ENCODE assay signal across 8 cellular contexts in the genomic region with DNA sequence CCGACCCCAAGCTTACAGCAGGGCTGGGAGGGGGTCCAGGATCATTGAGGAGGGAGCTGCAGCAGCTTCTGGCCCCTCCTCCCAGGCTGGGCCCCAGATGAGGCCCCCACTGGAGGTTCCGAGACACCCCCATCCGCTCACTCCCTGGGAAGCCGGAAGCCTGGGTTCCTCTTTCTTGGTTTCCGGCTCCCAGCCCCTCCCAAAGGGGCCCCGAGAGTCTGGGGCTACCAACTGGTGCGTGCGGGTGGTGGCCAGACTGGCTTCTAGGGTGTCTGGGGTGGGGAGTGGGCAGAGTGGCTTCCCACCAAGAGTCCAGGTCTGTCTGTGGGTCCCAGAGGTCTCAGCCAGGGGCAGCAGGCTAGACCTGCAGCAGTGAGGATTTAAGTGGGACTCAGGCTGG. TPM values are rescaled to one million over a fixed set of nuclear protein-coding genes. Genes with fewer than 3 reads are reported as not detected.
DNase-seq lines count a peak whose midpoint lies in the region; ATAC-seq, FAIRE-seq and TF ChIP-seq lines count a peak whose summit lies in the region.

No MANE protein-coding gene starts in this region.

- no peaks in the 10 kb centered on the region for H3K36me3 ChIP-seq in SU-DHL-6 (ENCODE audit: low read length)
- H3K36me3 ChIP-seq in H1 (ENCODE audit: control insufficient read depth in 2 of 4, insufficient read depth in 4 of 4, low read length in 3 of 4) = peaks cover 0 to 6% (median 3%) of the 10 kb centered on the region in 4 experiments; a peak in 3 of 8 replicates

- peaks cover 35% of the 10 kb centered on the region for H3F3A ChIP-seq in SU-DHL-6 (ENCODE audit: insufficient read depth)

- H3K4me3 ChIP-seq in SU-DHL-6 (ENCODE audit: insufficient read depth, low read length, poor library complexity, severe bottlenecking) (peak overlapping the region; percentile 68), H1 (ENCODE audit: extremely low read depth in 1 of 4, insufficient read depth in 2 of 4, low read depth in 3 of 4, low read length in 4 of 4) (no peak overlapping the region)

- H3K9ac ChIP-seq in SU-DHL-6 (ENCODE audit: low read length) (peak overlapping the region; percentile 91), H1 (replicated peaks in 1 of 4; ENCODE audit: extremely low read depth in 1 of 4, low read depth in 3 of 4, low read length in 3 of 4) (no peak overlapping the region)

- no peak overlapping the region for H3K18ac ChIP-seq in H1 (ENCODE audit: extremely low read depth, low read length)

- H3K79me2 ChIP-seq in SU-DHL-6 (ENCODE audit: insufficient read depth, low read length) (no peaks in the 10 kb centered on the region), H1 (ENCODE audit: control insufficient read depth in 1 of 2, insufficient read depth in 2 of 2, low read length in 2 of 2) (no peaks in the 10 kb centered on the region)

- no peak overlapping the region for H2BK5ac ChIP-seq in H1 (ENCODE audit: low read depth, low read length)

- H3K9me3 ChIP-seq in SU-DHL-6 (ENCODE audit: insufficient read depth, low read length) (no peaks in the 10 kb centered on the region), H1 (ENCODE audit: insufficient read depth in 2 of 2, low read depth in 1 of 2, low read length in 1 of 2) (no peaks in the 10 kb centered on the region)

- no peaks in the 10 kb centered on the region for H3K36me3 Mint-ChIP-seq in WTC11

- H3K27me3 Mint-ChIP-seq in stimulated activated naive CD8-positive, alpha-beta T cell treated with anti-CD3 and anti-CD28 coated beads, Interleukin-15, amount 100 ng/mL, for 72 hours = peaks cover 15% of the 10 kb centered on the region
- H3K27me3 Mint-ChIP-seq in WTC11 (ENCODE audit: low read depth) = peaks cover 19% of the 10 kb centered on the region

- H4K8ac ChIP-seq in H1 (ENCODE audit: extremely low read depth, insufficient read depth, low read length) = peak overlapping the region; percentile 25

- WGBS in H1 (ENCODE audit: extremely low coverage in 1 of 2, insufficient coverage in 1 of 2, insufficient read length in 1 of 2, insufficient replicate concordance in 2 of 2, low coverage in 1 of 2, low lambda C conversion rate in 2 of 2, missing lambda C conversion rate in 1 of 2), 2 experiments = 95% methylated on average over 8 of the region's 8 CpGs; no CpG with 5 or more reads in 1 of the 2 experiments

- no peak for TF ChIP-seq EP300 in H1 (IDR thresholded peaks at IDR 0.05; ENCODE audit: borderline replicate concordance in 1 of 2, low read depth in 2 of 2, low read length in 2 of 2)

- POLR2A ChIA-PET in H1 (lab: Charles Lee; ENCODE audit: partially characterized antibody) = interaction anchor here (0.6 to 4.6 kb wide), 3 partner anchors 9 to 103 kb away, joined by 3 to 27 read pairs (median 4); no protein-coding TSS in a partner anchor
- POLR2A ChIA-PET in WTC11 (lab: Charles Lee) = no interaction called here

- no peak for TF ChIP-seq RAD21 in H1 (IDR thresholded peaks at IDR 0.05 in 1 of 2, conservative IDR thresholded peaks at IDR 0.05 in 1 of 2; ENCODE audit: low read depth in 2 of 2, low read length in 2 of 2)

- no peaks in the 10 kb centered on the region for H3K27me3 ChIP-seq in SU-DHL-6 (ENCODE audit: low read length)
- peaks cover 1 to 16% (median 11%) of the 10 kb centered on the region in 4 experiments; a peak in 6 of 7 replicates for H3K27me3 ChIP-seq in H1 (replicated peaks in 1 of 4; ENCODE audit: control insufficient read depth in 3 of 4, extremely low read depth in 1 of 4, insufficient read depth in 3 of 4, low read length in 3 of 4)

- H3K56ac ChIP-seq in H1 (replicated peaks; ENCODE audit: insufficient read length, low read depth, low read length) = no peak overlapping the region

- no peak overlapping the region for H2BK12ac ChIP-seq in H1 (ENCODE audit: low read depth, low read length)

- no peak overlapping the region for H2AFZ ChIP-seq in SU-DHL-6 (ENCODE audit: low read depth, low read length, severe bottlenecking)
- H2AFZ ChIP-seq in H1 (ENCODE audit: low read length) = no peak overlapping the region

- H3K4me2 ChIP-seq in SU-DHL-6 (ENCODE audit: low read depth, low read length, poor library complexity, severe bottlenecking) (peak overlapping the region; percentile 87), H1 (ENCODE audit: insufficient read depth in 1 of 2, low read depth in 2 of 2, low read length in 2 of 2) (no peak overlapping the region)

- CTCF ChIA-PET in H1 (lab: Charles Lee; ENCODE audit: partially characterized antibody) (interaction anchor here (12.9 to 13.0 kb wide), 2 partner anchors 21 to 41 kb away, joined by 139 to 144 read pairs; partner anchors contain the start of genes SOX18 and TCEA2), WTC11 (lab: Charles Lee) (interaction anchor here (1.0 kb wide), 1 partner anchor 20 kb away, joined by 4 read pairs; no protein-coding TSS in a partner anchor)

- TF ChIP-seq POLR2A in H1 (IDR thresholded peaks at IDR 0.05; ENCODE audit: control extremely low read depth in 1 of 2, low read depth in 2 of 2, low read length in 2 of 2) = no peak
- no peak for TF ChIP-seq POLR2A in erythroblast (IDR thresholded peaks at IDR 0.05; ENCODE audit: low read length)

- H2AK5ac ChIP-seq in H1 (ENCODE audit: low read depth, low read length) = no peak overlapping the region

- H2BK15ac ChIP-seq in H1 (ENCODE audit: low read length) = no peak overlapping the region

- no peak overlapping the region for H2BK20ac ChIP-seq in H1 (ENCODE audit: low read length)

- no peaks in the 10 kb centered on the region for H3K9me3 Mint-ChIP-seq in stimulated activated naive CD8-positive, alpha-beta T cell treated with anti-CD3 and anti-CD28 coated beads, Interleukin-15, amount 100 ng/mL, for 72 hours
- no peaks in the 10 kb centered on the region for H3K9me3 Mint-ChIP-seq in WTC11

- peaks cover 11% of the 10 kb centered on the region; the same call in 1 of the 2 replicates for H3K23me2 ChIP-seq in H1 (ENCODE audit: low read depth, low read length)

- H3K27ac ChIP-seq in SU-DHL-6 (ENCODE audit: low read depth, low read length) (peak overlapping the region; percentile 95), H1 (ENCODE audit: low read depth, low read length) (no peak overlapping the region)

- peak overlapping the region; percentile 96 to 98 for H3K4me3 Mint-ChIP-seq in stimulated activated naive CD8-positive, alpha-beta T cell treated with anti-CD3 and anti-CD28 coated beads, Interleukin-15, amount 100 ng/mL, for 72 hours
- no peak overlapping the region for H3K4me3 Mint-ChIP-seq in WTC11

- H4K91ac ChIP-seq in H1 (replicated peaks; ENCODE audit: insufficient read length, low read length) = no peak overlapping the region

- H2BK120ac ChIP-seq in H1 (replicated peaks; ENCODE audit: low read depth, low read length) = no peak overlapping the region

- no peak overlapping the region for H3K4ac ChIP-seq in H1 (replicated peaks; ENCODE audit: insufficient read length, low read depth, low read length)

- no peak for FAIRE-seq in H1 (lab: Jason Lieb, UNC)

- H4K20me1 ChIP-seq in SU-DHL-6 (ENCODE audit: low read depth, low read length) (no peaks in the 10 kb centered on the region), H1 (replicated peaks in 1 of 2; ENCODE audit: control insufficient read depth in 1 of 2, insufficient read depth in 2 of 2, low read length in 2 of 2) (peaks cover 0 to 4% of the 10 kb centered on the region in 2 experiments)

- no peak for TF ChIP-seq CTCF in SU-DHL-6 (IDR thresholded peaks at IDR 0.05; ENCODE audit: insufficient read depth, low read length, poor library complexity, severe bottlenecking)
- TF ChIP-seq CTCF in H1 (IDR thresholded peaks at IDR 0.05; ENCODE audit: control extremely low read depth in 1 of 3, insufficient read depth in 1 of 3, low read depth in 1 of 3, low read length in 3 of 3) = no peak
- no peak for TF ChIP-seq CTCF in WTC11 (IDR thresholded peaks at IDR 0.05)

- H4K5ac ChIP-seq in H1 (ENCODE audit: insufficient read length, low read depth, low read length) = no peak overlapping the region

- H3K4me1 Mint-ChIP-seq in stimulated activated naive CD8-positive, alpha-beta T cell treated with anti-CD3 and anti-CD28 coated beads, Interleukin-15, amount 100 ng/mL, for 72 hours = peaks cover 73% of the 10 kb centered on the region
- H3K4me1 Mint-ChIP-seq in WTC11 = peaks cover 17% of the 10 kb centered on the region

- peaks cover 0 to 19% (median 10%) of the 10 kb centered on the region in 4 experiments; a peak in 5 of 7 replicates for H3K4me1 ChIP-seq in H1 (replicated peaks in 1 of 4; ENCODE audit: control insufficient read depth in 3 of 4, insufficient read depth in 4 of 4, low read length in 3 of 4)

- no peak overlapping the region for H3K23ac ChIP-seq in H1 (ENCODE audit: insufficient read length)

- ATAC-seq in stimulated activated naive CD8-positive, alpha-beta T cell treated with anti-CD3 and anti-CD28 coated beads, Interleukin-15, amount 100 ng/mL, for 72 hours = peak; percentile 46
- ATAC-seq in WTC11 (no peak), HG03378 (IDR thresholded peaks at IDR 0.05; ENCODE audit: unreplicated experiment) (no peak)

- H3K79me1 ChIP-seq in H1 (ENCODE audit: low read depth, low read length) = no peaks in the 10 kb centered on the region

- peak overlapping the region in 1 of 2 donors; percentile 92 for H3K27ac Mint-ChIP-seq in stimulated activated naive CD8-positive, alpha-beta T cell treated with anti-CD3 and anti-CD28 coated beads, Interleukin-15, amount 100 ng/mL, for 72 hours
- H3K27ac Mint-ChIP-seq in WTC11 = no peak overlapping the region

- H3K14ac ChIP-seq in H1 (ENCODE audit: insufficient read length) = no peak overlapping the region

- peak; percentile 52 for DNase-seq in activated CD4-positive, alpha-beta T cell treated with anti-CD3 and anti-CD28 coated beads for 48 hours
- DNase-seq in activated CD4-positive, alpha-beta T cell treated with anti-CD3 and anti-CD28 coated beads for 1 hour = no peak
- DNase-seq in H1 (ENCODE audit: low read depth in 1 of 2, low spot score in 2 of 2) (no peak), WTC11 (ENCODE audit: low spot score) (no peak), erythroblast (lab: John Stamatoyannopoulos, UW) (no peak)
- peak in 1 of 2 donors; percentile 59 for DNase-seq in stimulated activated naive CD8-positive, alpha-beta T cell treated with anti-CD3 and anti-CD28 coated beads, Interleukin-15, amount 100 ng/mL, for 72 hours

- H3K9me2 ChIP-seq in SU-DHL-6 (replicated peaks; ENCODE audit: insufficient read depth, low read length) = no peaks in the 10 kb centered on the region

RNA-seq across cellular contexts. Expression of gene RGS19, which starts 2.2 kb away (rescaled TPM):
- 12.7 and 13.1 TPM in 2 replicates for total RNA-seq in H1 (2021; fragmentation: NEBNext Ultra II Directional; extraction: Animal tissue kit (Norgen Biotek cat#: 25700))
- 16.8 and 21.9 TPM in 2 replicates for polyA plus RNA-seq in H1 (2011; rRNA removed)
- polyA plus RNA-seq in H1 (2011; cell fraction: cytosol; rRNA removed) = 14.6 TPM
- 18.9 TPM for polyA plus RNA-seq in H1 (2011; cell fraction: nucleus; rRNA removed)
- polyA plus RNA-seq in H1 (2012, experiment 1 of 2) = 9.5 to 12.1 TPM (median 10.6 TPM) in 4 replicates
- 8.8 TPM for polyA plus RNA-seq in H1 (2012, experiment 2 of 2)
- 9.0 TPM for polyA plus RNA-seq in H1 (2013, experiment 1 of 2)
- polyA plus RNA-seq in H1 (2013, experiment 2 of 2) = 8.9 TPM
- 4.3 and 4.8 TPM in 2 replicates for polyA minus RNA-seq in H1 (2011; rRNA and poly(A)+ RNA removed)
- polyA minus RNA-seq in H1 (2011; cell fraction: cytosol; rRNA and poly(A)+ RNA removed) = 8.7 TPM
- polyA minus RNA-seq in H1 (2011; cell fraction: nucleus; rRNA and poly(A)+ RNA removed) = 6.3 TPM
- 13.8 to 15.9 TPM (median 15.1 TPM) in 3 replicates for total RNA-seq in WTC11 (2021)

RNA-seq across cellular contexts. Expression of gene OPRL1, which starts 2.8 kb away (rescaled TPM):
- total RNA-seq in H1 (2021; fragmentation: NEBNext Ultra II Directional; extraction: Animal tissue kit (Norgen Biotek cat#: 25700)) = 0.52 and 0.63 TPM in 2 replicates
- 0.98 and 2.0 TPM in 2 replicates for polyA plus RNA-seq in H1 (2011; rRNA removed)
- 1.3 TPM for polyA plus RNA-seq in H1 (2011; cell fraction: cytosol; rRNA removed)
- 2.1 TPM for polyA plus RNA-seq in H1 (2011; cell fraction: nucleus; rRNA removed)
- polyA plus RNA-seq in H1 (2012, experiment 1 of 2) = 0.52 to 1.4 TPM (median 1.1 TPM) in 4 replicates
- polyA plus RNA-seq in H1 (2012, experiment 2 of 2) = 0.81 TPM
- 0.39 TPM for polyA plus RNA-seq in H1 (2013, experiment 1 of 2)
- 0.46 TPM for polyA plus RNA-seq in H1 (2013, experiment 2 of 2)
- polyA minus RNA-seq in H1 (2011; rRNA and poly(A)+ RNA removed) = 1.2 and 1.4 TPM in 2 replicates
- polyA minus RNA-seq in H1 (2011; cell fraction: cytosol; rRNA and poly(A)+ RNA removed) = 1.4 TPM
- polyA minus RNA-seq in H1 (2011; cell fraction: nucleus; rRNA and poly(A)+ RNA removed) = 0.50 TPM
- 1.7 to 2.2 TPM (median 2.0 TPM) in 3 replicates for total RNA-seq in WTC11 (2021)

RNA-seq across cellular contexts. Expression of gene LKAAEAR1, which starts 7.1 kb away (rescaled TPM):
- 0.41 and 0.52 TPM in 2 replicates for total RNA-seq in H1 (2021; fragmentation: NEBNext Ultra II Directional; extraction: Animal tissue kit (Norgen Biotek cat#: 25700))
- 0.53 and 0.91 TPM in 2 replicates for polyA plus RNA-seq in H1 (2011; rRNA removed)
- polyA plus RNA-seq in H1 (2011; cell fraction: cytosol; rRNA removed) = 0.65 TPM
- polyA plus RNA-seq in H1 (2011; cell fraction: nucleus; rRNA removed) = 0.34 TPM
- polyA plus RNA-seq in H1 (2012, experiment 1 of 2) = 0.24 TPM in 1 of 4 replicates, not detected in the others
- polyA plus RNA-seq in H1 (2012, experiment 2 of 2) = not detected
- 0.20 TPM for polyA plus RNA-seq in H1 (2013, experiment 1 of 2)
- polyA plus RNA-seq in H1 (2013, experiment 2 of 2) = 0.28 TPM
- polyA minus RNA-seq in H1 (2011; rRNA and poly(A)+ RNA removed) = not detected in 2 replicates
- not detected for polyA minus RNA-seq in H1 (2011; cell fraction: cytosol; rRNA and poly(A)+ RNA removed)
- not detected for polyA minus RNA-seq in H1 (2011; cell fraction: nucleus; rRNA and poly(A)+ RNA removed)
- 0.53 to 1.7 TPM (median 0.73 TPM) in 3 replicates for total RNA-seq in WTC11 (2021)

RNA-seq across cellular contexts. Expression of gene TCEA2, which starts 14.1 kb away (rescaled TPM):
- total RNA-seq in H1 (2021; fragmentation: NEBNext Ultra II Directional; extraction: Animal tissue kit (Norgen Biotek cat#: 25700)) = 41.4 and 46.3 TPM in 2 replicates
- 42.3 and 66.0 TPM in 2 replicates for polyA plus RNA-seq in H1 (2011; rRNA removed)
- polyA plus RNA-seq in H1 (2011; cell fraction: cytosol; rRNA removed) = 52.5 TPM
- polyA plus RNA-seq in H1 (2011; cell fraction: nucleus; rRNA removed) = 118 TPM
- 34.2 to 60.1 TPM (median 48.8 TPM) in 4 replicates for polyA plus RNA-seq in H1 (2012, experiment 1 of 2)
- 35.4 TPM for polyA plus RNA-seq in H1 (2012, experiment 2 of 2)
- 55.3 TPM for polyA plus RNA-seq in H1 (2013, experiment 1 of 2)
- 51.7 TPM for polyA plus RNA-seq in H1 (2013, experiment 2 of 2)
- polyA minus RNA-seq in H1 (2011; rRNA and poly(A)+ RNA removed) = 9.5 and 12.8 TPM in 2 replicates
- 14.2 TPM for polyA minus RNA-seq in H1 (2011; cell fraction: cytosol; rRNA and poly(A)+ RNA removed)
- polyA minus RNA-seq in H1 (2011; cell fraction: nucleus; rRNA and poly(A)+ RNA removed) = 35.6 TPM
- 55.8 to 63.6 TPM (median 63.5 TPM) in 3 replicates for total RNA-seq in WTC11 (2021)

RNA-seq across cellular contexts. Expression of gene SOX18, which starts 27.7 kb away (rescaled TPM):
- total RNA-seq in H1 (2021; fragmentation: NEBNext Ultra II Directional; extraction: Animal tissue kit (Norgen Biotek cat#: 25700)) = 0.23 TPM in 1 of 2 replicates, not detected in the other
- 0.08 and 0.09 TPM in 2 replicates for polyA plus RNA-seq in H1 (2011; rRNA removed)
- not detected for polyA plus RNA-seq in H1 (2011; cell fraction: cytosol; rRNA removed)
- polyA plus RNA-seq in H1 (2011; cell fraction: nucleus; rRNA removed) = 0.13 TPM
- 0.14 to 0.16 TPM in 2 of 4 replicates, not detected in the others for polyA plus RNA-seq in H1 (2012, experiment 1 of 2)
- 0.22 TPM for polyA plus RNA-seq in H1 (2012, experiment 2 of 2)
- 0.34 TPM for polyA plus RNA-seq in H1 (2013, experiment 1 of 2)
- polyA plus RNA-seq in H1 (2013, experiment 2 of 2) = 0.39 TPM
- polyA minus RNA-seq in H1 (2011; rRNA and poly(A)+ RNA removed) = not detected in 2 replicates
- not detected for polyA minus RNA-seq in H1 (2011; cell fraction: cytosol; rRNA and poly(A)+ RNA removed)
- 0.30 TPM for polyA minus RNA-seq in H1 (2011; cell fraction: nucleus; rRNA and poly(A)+ RNA removed)
- 0.73 to 0.81 TPM (median 0.80 TPM) in 3 replicates for total RNA-seq in WTC11 (2021)
